In genomic region chr16:86877835-86878234, GRCh38 we compare ENCODE assay signal across 23 cellular contexts.
DNase-seq lines count a peak whose midpoint lies in the region; ATAC-seq, FAIRE-seq and TF ChIP-seq lines count a peak whose summit lies in the region.
"Had no signal": no experiment of that assay in that cellular context is flagged by ENCODE, and none has a peak within 500 bp of the region (broad histone marks: within the 10 kb centered on the region; RNA-seq: fewer than 3 reads in every experiment).

No MANE protein-coding gene starts in this region.

- H4K20me1 ChIP-seq in HepG2 (ENCODE audit: insufficient read depth, low read length): no peaks in the 10 kb centered on the region

- no peaks in the 10 kb centered on the region for H3K36me3 ChIP-seq in HepG2 (replicated peaks in 1 of 2; ENCODE audit: control insufficient read depth in 1 of 2, insufficient read depth in 2 of 2, low read length in 2 of 2)
- no peaks in the 10 kb centered on the region for H3K36me3 ChIP-seq in right lobe of liver
- H3K36me3 ChIP-seq in SJCRH30: no peaks in the 10 kb centered on the region

- H3K79me2 ChIP-seq in HepG2 (ENCODE audit: insufficient read depth, low read length): no peaks in the 10 kb centered on the region

- no peaks in the 10 kb centered on the region for H3K4me1 Mint-ChIP-seq in CD4-positive, alpha-beta T cell (ENCODE audit: low read depth)

- POLR2A ChIA-PET in HepG2 (lab: Yijun Ruan, JAX): no interaction called here
- POLR2A ChIA-PET in CD4-positive, alpha-beta T cell (lab: Charles Lee): no interaction called here

- H3K27me3 Mint-ChIP-seq in CD4-positive, alpha-beta T cell: peaks cover 72% of the 10 kb centered on the region

- H3K4me3 Mint-ChIP-seq in CD4-positive, alpha-beta T cell: no peak overlapping the region
- H3K4me3 Mint-ChIP-seq: CD8-positive, alpha-beta T cell had no signal

- no peak for TF ChIP-seq EP300 in HepG2 (IDR thresholded peaks at IDR 0.05; ENCODE audit: low read depth in 2 of 2, low read length in 2 of 2)
- TF ChIP-seq EP300 in HepG2 (CRISPR knock-in tag; IDR thresholded peaks at IDR 0.05; ENCODE audit: borderline replicate concordance): no peak

- DNase-seq in HepG2 (ENCODE audit: low spot score) (no peak), right lobe of liver (no peak), SJCRH30 (no peak), foreskin melanocyte (peak; percentile 7), NCI-H2029 (lab: John Stamatoyannopoulos, UW) (no peak)
- no peak for DNase-seq in CD4-positive, alpha-beta T cell
- no peak for DNase-seq in activated T-cell treated with anti-CD3 and anti-CD28 coated beads, Interleukin-2, amount 50 U/mL, for 48 hours
- DNase-seq: 8988T; ACHN; AML-193; C1 segment of cervical spinal cord; Caco-2; CD8-positive, alpha-beta T cell; DMS153; DND-41; GM23248; H7; HCEC 1CT had no signal

- no peak for TF ChIP-seq RAD21 in HepG2 (CRISPR knock-in tag; IDR thresholded peaks at IDR 0.05)

- no peak overlapping the region for H3K9ac ChIP-seq in HepG2 (ENCODE audit: insufficient read depth, low read depth, low read length)
- H3K9ac ChIP-seq: GM23248 had no signal

- no peak overlapping the region for H3K4me2 ChIP-seq in HepG2 (ENCODE audit: low read depth, low read length)
- H3K4me2 ChIP-seq: A549 had no signal

- in situ Hi-C loops in HepG2 (cut with HindIII; ENCODE audit: extremely low pct_ligation_motif_present, low pct_unique_long_range_greater_than_20kb): loop anchor here (10.0 kb wide), 1 partner anchor 313 kb away; the partner anchor contains the start of gene FOXC2

- H3K27ac ChIP-seq in HepG2 (ENCODE audit: extremely low read length, insufficient read depth, low read length) (no peak overlapping the region), right lobe of liver (no peak overlapping the region), SJCRH30 (peak overlapping the region; percentile 58; the same call in 1 of the 2 replicates)
- H3K27ac ChIP-seq in CD4-positive, alpha-beta T cell (ENCODE audit: low read depth, low read length): no peak overlapping the region
- H3K27ac ChIP-seq: A549, GM23248 had no signal

- TF ChIP-seq CTCF in HepG2 (CRISPR knock-in tag; IDR thresholded peaks at IDR 0.05): no peak
- no peak for TF ChIP-seq CTCF in right lobe of liver (IDR thresholded peaks at IDR 0.05)
- no peak for TF ChIP-seq CTCF in CD4-positive, alpha-beta T cell (IDR thresholded peaks at IDR 0.05)

- no peak overlapping the region for H2AFZ ChIP-seq in HepG2 (ENCODE audit: low read length)
- H2AFZ ChIP-seq: GM23248 had no signal

- intact Hi-C loops in HepG2 (cut with micrococcal nuclease; ENCODE audit: unreplicated experiment) (no loop called here), right lobe of liver (cut with DNase I) (no loop called here)
- intact Hi-C loops in CD4-positive, alpha-beta T cell (cut with DNase I, micrococcal nuclease): loop anchor here in 1 of 2 experiments (5.0 kb wide), 1 partner anchor 316 kb away; no protein-coding TSS in a partner anchor

- H3K4me1 ChIP-seq in HepG2 (ENCODE audit: insufficient read depth, low read length) (no peaks in the 10 kb centered on the region), right lobe of liver (no peaks in the 10 kb centered on the region), SJCRH30 (peaks cover 16% of the 10 kb centered on the region)
- H3K4me1 ChIP-seq: Caco-2 had no signal

- no TSS peak for BruUV-seq in HepG2 (replicated peaks; lab: Mats Ljungman, UMichigan)

- 19% methylated on average over 2 of the region's 2 CpGs for WGBS in HepG2 (ENCODE audit: low lambda C conversion rate)
- 37% methylated on average over 2 of the region's 2 CpGs for whole genome bisulfite sequencing in right lobe of liver (ENCODE audit: insufficient coverage, low coverage, low lambda C conversion rate, missing lambda C conversion rate)

- no peaks in the 10 kb centered on the region for H3K36me3 Mint-ChIP-seq in CD4-positive, alpha-beta T cell (ENCODE audit: low read depth)
- H3K36me3 Mint-ChIP-seq: CD8-positive, alpha-beta T cell had no signal

- no peak for FAIRE-seq in HepG2 (lab: Jason Lieb, UNC)
- FAIRE-seq: A549, G401.6, GM12892, GM19239, H1 had no signal

- no peak for ATAC-seq in HepG2
- ATAC-seq in right lobe of liver: no peak
- ATAC-seq in CD4-positive, alpha-beta T cell (ENCODE audit: poor library complexity): no peak
- ATAC-seq: A549; CD8-positive, alpha-beta T cell had no signal

- H3K4me3 ChIP-seq in HepG2 (replicated peaks in 1 of 3; ENCODE audit: insufficient read depth in 1 of 3, low read depth in 2 of 3, low read length in 3 of 3): no peak overlapping the region
- H3K4me3 ChIP-seq in right lobe of liver: no peak overlapping the region
- H3K4me3 ChIP-seq in SJCRH30: no peak overlapping the region
- H3K4me3 ChIP-seq: A549, GM23248 had no signal

- H3K27ac Mint-ChIP-seq in CD4-positive, alpha-beta T cell: no peak overlapping the region
- H3K27ac Mint-ChIP-seq: CD8-positive, alpha-beta T cell had no signal

- peaks cover 0 to 50% of the 10 kb centered on the region in 2 experiments; a peak in 3 of 5 replicates for H3K27me3 ChIP-seq in HepG2 (ENCODE audit: control insufficient read depth in 1 of 2, insufficient read depth in 2 of 2, low read length in 2 of 2)
- no peaks in the 10 kb centered on the region for H3K27me3 ChIP-seq in right lobe of liver
- no peaks in the 10 kb centered on the region for H3K27me3 ChIP-seq in SJCRH30
- H3K27me3 ChIP-seq in CD4-positive, alpha-beta T cell (ENCODE audit: control insufficient read depth, insufficient read depth, low read length): peaks cover 26% of the 10 kb centered on the region

- H3K9me3 ChIP-seq in HepG2 (ENCODE audit: low read length) (no peaks in the 10 kb centered on the region), right lobe of liver (no peaks in the 10 kb centered on the region), SJCRH30 (replicated peaks) (no peaks in the 10 kb centered on the region)
- no peaks in the 10 kb centered on the region for H3K9me3 ChIP-seq in CD4-positive, alpha-beta T cell (ENCODE audit: control insufficient read depth, low read length)
- H3K9me3 ChIP-seq: Caco-2 had no signal

- H3K9me3 Mint-ChIP-seq in CD4-positive, alpha-beta T cell: no peaks in the 10 kb centered on the region
- H3K9me3 Mint-ChIP-seq: CD8-positive, alpha-beta T cell had no signal

- no peak for TF ChIP-seq POLR2A in HepG2 (IDR thresholded peaks at IDR 0.05; ENCODE audit: insufficient read depth in 1 of 2, low read depth in 2 of 2, low read length in 2 of 2)
- no peak for TF ChIP-seq POLR2A in right lobe of liver (IDR thresholded peaks at IDR 0.05)

- CTCF ChIA-PET in HepG2 (lab: Yijun Ruan, JAX; ENCODE audit: low intra/inter-chr PET ratio, low total read pairs): no interaction called here
- CTCF ChIA-PET in CD4-positive, alpha-beta T cell (lab: Charles Lee): no interaction called here

TF ChIP-seq in HepG2, 621 proteins besides CTCF, POLR2A, EP300 and RAD21:
- TF ChIP-seq NPAS2 (CRISPR knock-in tag; IDR thresholded peaks at IDR 0.05; ENCODE audit: borderline replicate concordance) (no peak), GTF3A (CRISPR knock-in tag; conservative IDR thresholded peaks at IDR 0.05) (no peak), NBN (conservative IDR thresholded peaks at IDR 0.05) (peak; percentile 82; the same call in 1 of the 2 replicates)
